ENCODE assay signal across 1 cellular context in genomic region chr16:10590342-10590741, GRCh38.
TF ChIP-seq lines count a peak whose summit lies in the region.

No MANE protein-coding gene starts in this region.

TF ChIP-seq in GM23338, 12 proteins besides CTCF, POLR2A, EP300 and RAD21 (continued from another document):
- no peak for TF ChIP-seq ZNF462 (CRISPR knock-in tag; IDR thresholded peaks at IDR 0.05)
- TF ChIP-seq JUNB (IDR thresholded peaks at IDR 0.05; ENCODE audit: unreplicated experiment): no peak
- no peak for TF ChIP-seq REST (IDR thresholded peaks at IDR 0.05; ENCODE audit: unreplicated experiment)
- TF ChIP-seq STAT1 (IDR thresholded peaks at IDR 0.05; ENCODE audit: unreplicated experiment): no peak
- TF ChIP-seq ZNF114 (CRISPR knock-in tag; IDR thresholded peaks at IDR 0.05): no peak
- no peak for TF ChIP-seq EZH2phosphoT487 (IDR thresholded peaks at IDR 0.05; ENCODE audit: unreplicated experiment)
TF ChIP-seq in GM23338: peak in this region for 0.
